25 cellular contexts compared by ENCODE assay signal in genomic region chr3:196803891-196804468, GRCh38.
DNase-seq lines count a peak whose midpoint lies in the region; ATAC-seq and TF ChIP-seq lines count a peak whose summit lies in the region.
"Had no signal": no experiment of that assay in that cellular context is flagged by ENCODE, and none has a peak within 500 bp of the region (broad histone marks: within the 10 kb centered on the region; RNA-seq: fewer than 3 reads in every experiment).

No MANE protein-coding gene starts in this region.

- peaks cover 28% of the 10 kb centered on the region for H3K36me3 Mint-ChIP-seq in activated T-cell treated with anti-CD3 and anti-CD28 coated beads, Interleukin-2, amount 50 U/mL, for 4 hours (ENCODE audit: insufficient read depth)
- peaks cover 29% of the 10 kb centered on the region for H3K36me3 Mint-ChIP-seq in activated T-helper 1 cell treated with anti-CD3 and anti-CD28 coated beads, Interleukin-12 subunit alpha, Interleukin-12 subunit beta, Interleukin-2, Interleukin-4 antibody, amounts not matched to agents 30 ng/mL and 10 ng/mL and 1 ng/mL, durations not matched to agents 14 hours and 24 hours and 36 hours (ENCODE audit: low read depth)

- H3K9me3 ChIP-seq in HCT116 (ENCODE audit: control insufficient read depth in 1 of 2, insufficient read depth in 1 of 2, low read depth in 1 of 2, low read length in 2 of 2) (no peaks in the 10 kb centered on the region), neutrophil (no peaks in the 10 kb centered on the region)
- H3K9me3 ChIP-seq: left lung, sigmoid colon, upper lobe of right lung had no signal

- TF ChIP-seq POLR2A in HCT116 (IDR thresholded peaks at IDR 0.05; ENCODE audit: borderline replicate concordance, extremely low read depth, insufficient read depth, insufficient read length) = no peak

- H3K27ac Mint-ChIP-seq in activated T-helper 1 cell treated with anti-CD3 and anti-CD28 coated beads, Interleukin-12 subunit alpha, Interleukin-12 subunit beta, Interleukin-2, Interleukin-4 antibody, amounts not matched to agents 30 ng/mL and 10 ng/mL and 1 ng/mL, durations not matched to agents 14 hours and 24 hours and 36 hours = peak overlapping the region; percentile 62
- H3K27ac Mint-ChIP-seq: activated B cell treated with CpG ODN at 0.5 μM for 24 hours, nephron had no signal

- no peak overlapping the region for H3K9ac ChIP-seq in HCT116 (ENCODE audit: low read length)
- H3K9ac ChIP-seq: BLaER1 treated with 17β-estradiol and CSF1 and Interleukin-3, amounts not matched to agents 10 nM and 100 nM had no signal

- CTCF ChIA-PET in HCT116 (lab: Charles Lee) = no interaction called here

- RAD21 ChIA-PET in HCT116 (lab: Charles Lee; ENCODE audit: low non-redundant PET in 1 of 2, low total read pairs in 2 of 2, uncharacterized antibody in 2 of 2, unreplicated experiment in 2 of 2) = no interaction called here

- H3K9me2 ChIP-seq in HCT116 (ENCODE audit: insufficient read depth) = no peaks in the 10 kb centered on the region

- H3K27me3 ChIP-seq in HCT116 (ENCODE audit: insufficient read depth, low read length) (no peaks in the 10 kb centered on the region), neutrophil (no peaks in the 10 kb centered on the region)
- H3K27me3 ChIP-seq: BLaER1 treated with 17β-estradiol and CSF1 and Interleukin-3, amounts not matched to agents 10 nM and 100 nM; left lung; sigmoid colon; upper lobe of right lung had no signal

- no peak for DNase-seq in activated T-cell treated with anti-CD3 and anti-CD28 coated beads, Interleukin-2, amount 50 U/mL, for 4 hours
- DNase-seq in activated T-cell treated with anti-CD3 and anti-CD28 coated beads for 4 hours = no peak
- DNase-seq in HCT116 (ENCODE audit: low read depth, low spot score) = no peak
- no peak for DNase-seq in activated T-helper 1 cell treated with anti-CD3 and anti-CD28 coated beads, Interleukin-12 subunit alpha, Interleukin-12 subunit beta, Interleukin-2, Interleukin-4 antibody, amounts not matched to agents 30 ng/mL and 10 ng/mL and 1 ng/mL, durations not matched to agents 14 hours and 24 hours and 36 hours (ENCODE audit: low spot score)
- DNase-seq in germinal center (ENCODE audit: low spot score) = no peak
- no peak for DNase-seq in KBM-7
- DNase-seq in NCI-H748 (lab: John Stamatoyannopoulos, UW; ENCODE audit: unreplicated experiment) = no peak
- DNase-seq: ACHN; activated B cell treated with CpG ODN at 0.5 μM for 24 hours; hippocampal formation; left lung; NCI-H1092 treated with DMSO at 0.1 percent for 48 hours; NCI-H2029; NCI-H446 treated with DMSO at 0.1 percent for 48 hours; posterior cingulate gyrus; sigmoid colon; stimulated activated CD4-positive, alpha-beta T cell treated with anti-CD3 and anti-CD28 coated beads, Interleukin-15, amount 100 ng/mL, for 24 hours; stimulated activated CD8-positive, alpha-beta memory T cell treated with anti-CD3 and anti-CD28 coated beads, Interleukin-4, amount 100 ng/mL, for 48 hours; substantia nigra; T1000; upper lobe of right lung had no signal

- peaks cover 15% of the 10 kb centered on the region for H3K4me1 Mint-ChIP-seq in activated T-cell treated with anti-CD3 and anti-CD28 coated beads, Interleukin-2, amount 50 U/mL, for 4 hours (ENCODE audit: low read depth)
- H3K4me1 Mint-ChIP-seq in activated T-helper 1 cell treated with anti-CD3 and anti-CD28 coated beads, Interleukin-12 subunit alpha, Interleukin-12 subunit beta, Interleukin-2, Interleukin-4 antibody, amounts not matched to agents 30 ng/mL and 10 ng/mL and 1 ng/mL, durations not matched to agents 14 hours and 24 hours and 36 hours (ENCODE audit: low read depth) = peaks cover 15% of the 10 kb centered on the region
- H3K4me1 Mint-ChIP-seq: GM23338, nephron had no signal

- no peak for TF ChIP-seq CTCF in HCT116 (IDR thresholded peaks at IDR 0.05 in 2 of 3, conservative IDR thresholded peaks at IDR 0.05 in 1 of 3; ENCODE audit: borderline replicate concordance in 1 of 3, insufficient read depth in 1 of 3, low read depth in 2 of 3, low read length in 2 of 3)
- TF ChIP-seq CTCF in neutrophil (IDR thresholded peaks at IDR 0.05) = no peak

- TSS peak; percentile 34 for BruUV-seq in HCT116 (replicated peaks; lab: Mats Ljungman, UMichigan)

- H3K36me3 ChIP-seq in HCT116 (ENCODE audit: control insufficient read depth in 1 of 2, insufficient read depth in 2 of 2, low read length in 2 of 2) (peaks cover 10 to 19% of the 10 kb centered on the region in 2 experiments), neutrophil (peaks cover 84% of the 10 kb centered on the region)

- H3K27ac ChIP-seq in HCT116 (ENCODE audit: low read depth, low read length) = no peak overlapping the region
- H3K27ac ChIP-seq in neutrophil = peak overlapping the region; percentile 34
- H3K27ac ChIP-seq: BLaER1 treated with 17β-estradiol and CSF1 and Interleukin-3, amounts not matched to agents 10 nM and 100 nM; left lung; sigmoid colon; upper lobe of right lung had no signal

- POLR2A ChIA-PET in HCT116 (lab: Charles Lee) = no interaction called here

- H3K79me2 ChIP-seq in HCT116 (ENCODE audit: insufficient read depth, low read length) = peaks cover 16% of the 10 kb centered on the region; the same call in 1 of the 2 replicates

- in situ Hi-C loops in KBM-7 (cut with MboI; ENCODE audit: low pct_unique_long_range_greater_than_20kb, low sequenced_read_pairs) = no loop called here

- no peaks in the 10 kb centered on the region for H3K4me1 ChIP-seq in HCT116 (ENCODE audit: control insufficient read depth in 1 of 2, insufficient read depth in 2 of 2, low read length in 2 of 2)
- H3K4me1 ChIP-seq in neutrophil (ENCODE audit: control insufficient read depth in 1 of 2, insufficient read depth in 1 of 2, low read depth in 1 of 2, low read length in 1 of 2) = no peaks in the 10 kb centered on the region
- H3K4me1 ChIP-seq: BLaER1 treated with 17β-estradiol and CSF1 and Interleukin-3, amounts not matched to agents 10 nM and 100 nM; left lung; sigmoid colon; upper lobe of right lung had no signal

- intact Hi-C loops in HCT116 (cut with micrococcal nuclease) = no loop called here
- intact Hi-C loops in activated T-helper 1 cell treated with anti-CD3 and anti-CD28 coated beads, Interleukin-12 subunit alpha, Interleukin-12 subunit beta, Interleukin-2, Interleukin-4 antibody, amounts not matched to agents 30 ng/mL and 10 ng/mL and 1 ng/mL, durations not matched to agents 14 hours and 24 hours and 36 hours (cut with micrococcal nuclease) = loop anchor here (2.0 to 5.0 kb wide), 2 partner anchors 62 to 195 kb away; no protein-coding TSS in a partner anchor

- no peak overlapping the region for H2AFZ ChIP-seq in HCT116 (ENCODE audit: low read depth, low read length, poor library complexity, severe bottlenecking)
- H2AFZ ChIP-seq: GM23338 had no signal

- H3K4me3 Mint-ChIP-seq in activated T-cell treated with anti-CD3 and anti-CD28 coated beads, Interleukin-2, amount 50 U/mL, for 4 hours = no peak overlapping the region
- H3K4me3 Mint-ChIP-seq in activated T-helper 1 cell treated with anti-CD3 and anti-CD28 coated beads, Interleukin-12 subunit alpha, Interleukin-12 subunit beta, Interleukin-2, Interleukin-4 antibody, amounts not matched to agents 30 ng/mL and 10 ng/mL and 1 ng/mL, durations not matched to agents 14 hours and 24 hours and 36 hours = no peak overlapping the region
- H3K4me3 Mint-ChIP-seq: activated B cell treated with CpG ODN at 0.5 μM for 24 hours, GM23338, nephron had no signal

- no peaks in the 10 kb centered on the region for H3K27me3 Mint-ChIP-seq in activated T-cell treated with anti-CD3 and anti-CD28 coated beads, Interleukin-2, amount 50 U/mL, for 4 hours (ENCODE audit: low read depth)
- H3K27me3 Mint-ChIP-seq in activated T-helper 1 cell treated with anti-CD3 and anti-CD28 coated beads, Interleukin-12 subunit alpha, Interleukin-12 subunit beta, Interleukin-2, Interleukin-4 antibody, amounts not matched to agents 30 ng/mL and 10 ng/mL and 1 ng/mL, durations not matched to agents 14 hours and 24 hours and 36 hours (ENCODE audit: insufficient read depth) = no peaks in the 10 kb centered on the region
- H3K27me3 Mint-ChIP-seq: activated B cell treated with CpG ODN at 0.5 μM for 24 hours had no signal

- peak; percentile 27 to 54 for ATAC-seq in activated T-cell treated with anti-CD3 and anti-CD28 coated beads, Interleukin-2, amount 50 U/mL, for 4 hours
- ATAC-seq in HCT116 = no peak
- ATAC-seq: GM23338, left lung, upper lobe of right lung had no signal

- H3K4me2 ChIP-seq in HCT116 (ENCODE audit: low read length) = no peak overlapping the region
- H3K4me2 ChIP-seq: BLaER1 treated with 17β-estradiol and CSF1 and Interleukin-3, amounts not matched to agents 10 nM and 100 nM; GM23338 had no signal

- TF ChIP-seq RAD21 in HCT116 (IDR thresholded peaks at IDR 0.05; ENCODE audit: low read depth) = no peak

- no peaks in the 10 kb centered on the region; the same call in 1 of the 2 replicates for H4K20me1 ChIP-seq in HCT116 (ENCODE audit: insufficient read depth)

- no peaks in the 10 kb centered on the region for H3K9me3 Mint-ChIP-seq in activated T-cell treated with anti-CD3 and anti-CD28 coated beads, Interleukin-2, amount 50 U/mL, for 4 hours
- no peaks in the 10 kb centered on the region for H3K9me3 Mint-ChIP-seq in activated T-helper 1 cell treated with anti-CD3 and anti-CD28 coated beads, Interleukin-12 subunit alpha, Interleukin-12 subunit beta, Interleukin-2, Interleukin-4 antibody, amounts not matched to agents 30 ng/mL and 10 ng/mL and 1 ng/mL, durations not matched to agents 14 hours and 24 hours and 36 hours
- H3K9me3 Mint-ChIP-seq: activated B cell treated with CpG ODN at 0.5 μM for 24 hours, GM23338, nephron had no signal

- H3K4me3 ChIP-seq in HCT116 (replicated peaks in 1 of 2; ENCODE audit: low read depth in 1 of 2, low read length in 2 of 2) (no peak overlapping the region), neutrophil (ENCODE audit: low read depth in 1 of 2, low read length in 1 of 2) (no peak overlapping the region)
- H3K4me3 ChIP-seq: BLaER1 treated with 17β-estradiol and CSF1 and Interleukin-3, amounts not matched to agents 10 nM and 100 nM; GM23338; left lung; sigmoid colon; upper lobe of right lung had no signal

TF ChIP-seq in HCT116, 20 proteins besides CTCF, POLR2A, EP300 and RAD21 (continues in another document):
- TF ChIP-seq SRF (IDR thresholded peaks at IDR 0.05; ENCODE audit: low read depth) (no peak), ZNF274 (IDR thresholded peaks at IDR 0.05; ENCODE audit: low read depth, low read length) (no peak), CEBPB (IDR thresholded peaks at IDR 0.05; ENCODE audit: low read depth) (no peak), ELF1 (IDR thresholded peaks at IDR 0.05; ENCODE audit: borderline replicate concordance, low read depth) (no peak)
